In the genomic region with DNA sequence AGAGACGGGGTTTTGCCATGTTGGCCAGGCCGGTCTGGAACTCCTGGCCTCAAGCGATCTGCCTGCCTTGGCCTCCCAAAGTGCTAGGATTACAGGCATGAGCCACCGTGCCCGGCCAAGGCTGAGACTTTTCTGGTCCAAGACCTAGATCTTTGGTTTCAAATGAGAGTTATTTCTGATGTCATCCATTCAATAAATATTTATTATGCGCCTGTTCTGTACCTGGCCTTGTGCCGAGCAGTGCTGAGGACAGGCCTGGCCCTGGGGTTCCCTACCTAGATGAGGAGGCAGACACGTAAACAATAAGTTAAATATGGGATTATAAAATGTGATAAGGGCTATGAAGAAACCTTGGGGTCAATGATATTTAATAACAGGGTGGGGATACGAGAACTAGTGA, we compare ENCODE assay signal across 23 cellular contexts. TPM values are rescaled to one million over a fixed set of nuclear protein-coding genes. Genes with fewer than 3 reads are reported as not detected.
DNase-seq lines count a peak whose midpoint lies in the region; ATAC-seq, FAIRE-seq and TF ChIP-seq lines count a peak whose summit lies in the region.
"Had no signal": no experiment of that assay in that cellular context is flagged by ENCODE, and none has a peak within 500 bp of the region (broad histone marks: within the 10 kb centered on the region; RNA-seq: fewer than 3 reads in every experiment).

No MANE protein-coding gene starts in this region.

- TF ChIP-seq EP300 in A549 (IDR thresholded peaks at IDR 0.05), result no peak

- H3K4me1 ChIP-seq in A549, result peaks cover 6% of the 10 kb centered on the region; the same call in 1 of the 3 replicates
- H3K4me1 ChIP-seq in Peyer's patch, result peaks cover 6 to 27% (median 7%) of the 10 kb centered on the region in 4 donors
- H3K4me1 ChIP-seq in osteoblast (ENCODE audit: insufficient read depth, low read length), result peaks cover 6% of the 10 kb centered on the region

- no peaks in the 10 kb centered on the region for H3K4me1 Mint-ChIP-seq in endothelial cell (ENCODE audit: unreplicated experiment)

- peaks cover 6% of the 10 kb centered on the region for H4K20me1 ChIP-seq in osteoblast (ENCODE audit: insufficient read depth, low read length)

- no peaks in the 10 kb centered on the region for H3K9me3 ChIP-seq in A549
- no peaks in the 10 kb centered on the region for H3K9me3 ChIP-seq in Peyer's patch
- H3K9me3 ChIP-seq in osteoblast (ENCODE audit: low read depth, low read length), result no peaks in the 10 kb centered on the region

- H3K27ac ChIP-seq in A549 (no peak overlapping the region), Peyer's patch (peak overlapping the region in 3 of 4 donors; percentile 67 to 93 (median 90)), osteoblast (ENCODE audit: low read depth, low read length) (no peak overlapping the region)
- H3K27ac ChIP-seq: PC-9 had no signal

- TF ChIP-seq CTCF in A549 (IDR thresholded peaks at IDR 0.05), result no peak
- no peak for TF ChIP-seq CTCF in Peyer's patch (IDR thresholded peaks at IDR 0.05)
- no peak for TF ChIP-seq CTCF in endothelial cell (IDR thresholded peaks at IDR 0.05; ENCODE audit: unreplicated experiment)
- TF ChIP-seq CTCF in osteoblast (IDR thresholded peaks at IDR 0.05; ENCODE audit: extremely low read depth, low read depth, low read length), result no peak

- no peaks in the 10 kb centered on the region for H3K36me3 Mint-ChIP-seq in endothelial cell (ENCODE audit: low read depth, unreplicated experiment)

- H3K36me3 ChIP-seq in Peyer's patch (no peaks in the 10 kb centered on the region), osteoblast (ENCODE audit: insufficient read depth, low read length) (peaks cover 14% of the 10 kb centered on the region)

- FAIRE-seq in A549 (lab: Jason Lieb, UNC), result no peak
- FAIRE-seq: A204.1 had no signal

- peak overlapping the region; percentile 50 for H3K27ac Mint-ChIP-seq in endothelial cell (ENCODE audit: unreplicated experiment)
- H3K27ac Mint-ChIP-seq: HFFc6 had no signal

- no peak for TF ChIP-seq RAD21 in A549 (conservative IDR thresholded peaks at IDR 0.05 in 1 of 2, IDR thresholded peaks at IDR 0.05 in 1 of 2)

- CTCF ChIA-PET in A549 (lab: Yijun Ruan, JAX), result interaction anchor here (0.7 to 2.2 kb wide), 2 partner anchors 34 to 54 kb away, joined by 4 to 6 read pairs; no protein-coding TSS in a partner anchor

- POLR2A ChIA-PET in A549 (lab: Yijun Ruan, JAX), result no interaction called here

- ATAC-seq in A549, result no peak
- ATAC-seq: Right ventricle myocardium inferior had no signal

- no peaks in the 10 kb centered on the region for H3K9me3 Mint-ChIP-seq in endothelial cell (ENCODE audit: unreplicated experiment)
- H3K9me3 Mint-ChIP-seq: CD14-positive monocyte, HFFc6 had no signal

- H3K27me3 ChIP-seq in Peyer's patch (no peaks in the 10 kb centered on the region), osteoblast (ENCODE audit: insufficient read depth, low read length) (no peaks in the 10 kb centered on the region)

- H3K4me3 ChIP-seq in A549 (no peak overlapping the region), Peyer's patch (peak overlapping the region in 1 of 4 donors; percentile 30), osteoblast (ENCODE audit: insufficient read depth, low read length) (no peak overlapping the region)
- H3K4me3 ChIP-seq: PC-9 had no signal

- no peak for DNase-seq in A549 (ENCODE audit: low read depth in 1 of 2, low spot score in 1 of 2)
- DNase-seq in Peyer's patch, result peak in 2 of 3 donors; percentile 83 to 89
- DNase-seq in endothelial cell (ENCODE audit: low spot score), result no peak
- DNase-seq in osteoblast (ENCODE audit: insufficient read length, low spot score, missing footprints), result peak; percentile 30
- no peak for DNase-seq in SHP77 (lab: John Stamatoyannopoulos, UW)
- no peak for DNase-seq in HCEC 1CT
- DNase-seq in stimulated activated CD4-positive, alpha-beta T cell treated with anti-CD3 and anti-CD28 coated beads, Interleukin-2, amount 100 ng/mL, for 24 hours, result no peak
- DNase-seq in HuH-7 (ENCODE audit: low spot score), result no peak
- DNase-seq: Calu3; DND-41; GOT3; HFFc6; KG1; NCI-H1048; NCI-H1694; NCI-H2107; NCI-H69; NK-92 treated with Interleukin-12 subunit alpha and Interleukin-12 subunit beta, amount 100 ng/mL, for 24 hours; PC-9 had no signal

- WGBS in A549 (ENCODE audit: missing lambda C conversion rate), result 93% methylated on average over 9 of the region's 9 CpGs

- H3K4me2 ChIP-seq in A549 (no peak overlapping the region), osteoblast (ENCODE audit: insufficient read depth, low read length) (no peak overlapping the region)
- H3K4me2 ChIP-seq: PC-9 had no signal

- H3K79me2 ChIP-seq in osteoblast (ENCODE audit: insufficient read depth, low read length), result peaks cover 7% of the 10 kb centered on the region

- H3K4me3 Mint-ChIP-seq in endothelial cell (ENCODE audit: unreplicated experiment), result no peak overlapping the region
- H3K4me3 Mint-ChIP-seq: CD14-positive monocyte, HFFc6 had no signal

- H3K27me3 Mint-ChIP-seq in endothelial cell (ENCODE audit: unreplicated experiment), result peaks cover 2% of the 10 kb centered on the region

- TF ChIP-seq POLR2A in A549 (IDR thresholded peaks at IDR 0.05; ENCODE audit: low read length) (no peak), Peyer's patch (IDR thresholded peaks at IDR 0.05) (peak in 1 of 2 donors; percentile 80)

- no peak overlapping the region for H2AFZ ChIP-seq in osteoblast (ENCODE audit: low read length)
- H2AFZ ChIP-seq: PC-9 had no signal

TF ChIP-seq in A549, 52 proteins besides CTCF, POLR2A, EP300 and RAD21:
- 0 out of 2 replicates have a peak, but pooled peaks have one; percentile 28 for TF ChIP-seq HOXA7 (CRISPR knock-in tag; IDR thresholded peaks at IDR 0.05)
- TF ChIP-seq, protein P1, sequence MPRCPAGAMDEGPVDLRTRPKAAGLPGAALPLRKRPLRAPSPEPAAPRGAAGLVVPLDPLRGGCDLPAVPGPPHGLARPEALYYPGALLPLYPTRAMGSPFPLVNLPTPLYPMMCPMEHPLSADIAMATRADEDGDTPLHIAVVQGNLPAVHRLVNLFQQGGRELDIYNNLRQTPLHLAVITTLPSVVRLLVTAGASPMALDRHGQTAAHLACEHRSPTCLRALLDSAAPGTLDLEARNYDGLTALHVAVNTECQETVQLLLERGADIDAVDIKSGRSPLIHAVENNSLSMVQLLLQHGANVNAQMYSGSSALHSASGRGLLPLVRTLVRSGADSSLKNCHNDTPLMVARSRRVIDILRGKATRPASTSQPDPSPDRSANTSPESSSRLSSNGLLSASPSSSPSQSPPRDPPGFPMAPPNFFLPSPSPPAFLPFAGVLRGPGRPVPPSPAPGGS (IDR thresholded peaks at IDR 0.05), result no peak
- no peak for TF ChIP-seq HDAC2 (IDR thresholded peaks at IDR 0.05)

RNA-seq across cellular contexts. Expression of a gene that starts 4.5 kb away (rescaled TPM):
- polyA plus RNA-seq in A549 (2011; rRNA removed) (7.5 and 8.1 TPM in 2 replicates), A549 (2017; fragmentation: RNase III; extraction: RNeasy Plus Mini Kit Qiagen cat#74134 plus additional on column Dnase treatment) (9.6 to 15.1 TPM (median 9.6 TPM) in 3 replicates)
- 21.2 and 28.8 TPM in 2 replicates for polyA plus RNA-seq in A549 (2012; cell fraction: cytosol; rRNA removed)
- polyA plus RNA-seq in A549 (2012; cell fraction: nucleus; rRNA removed), result 35.3 and 41.2 TPM in 2 replicates
- 9.0 and 11.3 TPM in 2 replicates for polyA minus RNA-seq in A549 (2011; rRNA and poly(A)+ RNA removed)
- total RNA-seq in Peyer's patch (10 to 100 TPM; 13.3 to 49.8 (median 20.4) TPM), endothelial cell (ENCODE audit: unreplicated experiment) (8.2 TPM), osteoblast (8.5 and 9.8 TPM in 2 replicates)

RNA-seq across cellular contexts. Expression of a gene that starts 33.1 kb away (rescaled TPM):
- polyA plus RNA-seq in A549 (2011; rRNA removed), result 30.7 and 39.0 TPM in 2 replicates
- polyA plus RNA-seq in A549 (2012; cell fraction: cytosol; rRNA removed), result 38.3 and 40.7 TPM in 2 replicates
- polyA plus RNA-seq in A549 (2012; cell fraction: nucleus; rRNA removed), result 229 and 279 TPM in 2 replicates
- polyA plus RNA-seq in A549 (2017; fragmentation: RNase III; extraction: RNeasy Plus Mini Kit Qiagen cat#74134 plus additional on column Dnase treatment), result 74.8 to 93.7 TPM (median 86.4 TPM) in 3 replicates
- polyA minus RNA-seq in A549 (2011; rRNA and poly(A)+ RNA removed), result 36.0 and 38.2 TPM in 2 replicates
- 100 to 1,000 TPM in 3 of 4 donors, 10 to 100 TPM in 1; 94.2 to 310 (median 147) TPM for total RNA-seq in Peyer's patch
- 72.2 TPM for total RNA-seq in endothelial cell (ENCODE audit: unreplicated experiment)
- total RNA-seq in osteoblast, result 17.0 and 17.1 TPM in 2 replicates

RNA-seq across cellular contexts. Expression of a gene that starts 50.6 kb away (rescaled TPM):
- polyA plus RNA-seq in A549 (2011; rRNA removed), result 96.5 and 99.3 TPM in 2 replicates
- 141 and 161 TPM in 2 replicates for polyA plus RNA-seq in A549 (2012; cell fraction: cytosol; rRNA removed)
- polyA plus RNA-seq in A549 (2012; cell fraction: nucleus; rRNA removed), result 421 and 534 TPM in 2 replicates
- polyA plus RNA-seq in A549 (2017; fragmentation: RNase III; extraction: RNeasy Plus Mini Kit Qiagen cat#74134 plus additional on column Dnase treatment), result 173 to 188 TPM (median 180 TPM) in 3 replicates
- polyA minus RNA-seq in A549 (2011; rRNA and poly(A)+ RNA removed), result 167 and 185 TPM in 2 replicates
- total RNA-seq in Peyer's patch, result 100 to 1,000 TPM in 3 of 4 donors, 10 to 100 TPM in 1; 95.7 to 156 (median 125) TPM
- 144 TPM for total RNA-seq in endothelial cell (ENCODE audit: unreplicated experiment)
- 45.2 and 61.3 TPM in 2 replicates for total RNA-seq in osteoblast

RNA-seq across cellular contexts. Expression of a gene that starts 59.9 kb away (rescaled TPM):
- polyA plus RNA-seq in A549 (2011; rRNA removed) (not detected in 2 replicates), A549 (2017; fragmentation: RNase III; extraction: RNeasy Plus Mini Kit Qiagen cat#74134 plus additional on column Dnase treatment) (0.27 TPM in 1 of 3 replicates, not detected in the others)
- not detected in 2 replicates for polyA plus RNA-seq in A549 (2012; cell fraction: cytosol; rRNA removed)
- polyA plus RNA-seq in A549 (2012; cell fraction: nucleus; rRNA removed), result not detected in 2 replicates
- not detected in 2 replicates for polyA minus RNA-seq in A549 (2011; rRNA and poly(A)+ RNA removed)
- total RNA-seq in Peyer's patch (10 to 100 TPM in 2 of 4 donors, 1 to 10 TPM in 2; 4.5 to 13.8 (median 9.5) TPM), endothelial cell (ENCODE audit: unreplicated experiment) (not detected), osteoblast (not detected in 2 replicates)
- total RNA-seq: Calu3, HFFc6, M059J, PC-9, Right ventricle myocardium inferior had no signal
- polyA plus RNA-seq: CD14-positive monocyte had no signal

Comparison
In these comparisons a context has a peak if more than half of its experiments do, and no peak if none do; other contexts are left out.
1. DNase-seq: peak in Peyer's patch (2 of 3) and osteoblast (single experiment); none in A549 (0 of 2), endothelial cell (single experiment), SHP77 (0 of 2), HCEC 1CT (single experiment), stimulated activated CD4-positive, alpha-beta T cell treated with anti-CD3 and anti-CD28 coated beads, Interleukin-2, amount 100 ng/mL, for 24 hours (0 of 2) and HuH-7 (single experiment).
2. H3K27ac ChIP-seq: peak in Peyer's patch (3 of 4); none in A549 (0 of 2) and osteoblast (single experiment).